Comparison of ENCODE assay signal across 9 cellular contexts in genomic region chr4:137310593-137311490, GRCh38.
DNase-seq lines count a peak whose midpoint lies in the region; ATAC-seq and TF ChIP-seq lines count a peak whose summit lies in the region.
"Had no signal": no experiment of that assay in that cellular context is flagged by ENCODE, and none has a peak within 500 bp of the region (broad histone marks: within the 10 kb centered on the region; RNA-seq: fewer than 3 reads in every experiment).

No MANE protein-coding gene starts in this region.

- no peaks in the 10 kb centered on the region for H3K27me3 ChIP-seq in A673 (replicated peaks; ENCODE audit: insufficient read depth, low read depth, low read length, poor library complexity)
- no peaks in the 10 kb centered on the region for H3K27me3 ChIP-seq in CD8-positive, alpha-beta T cell (ENCODE audit: insufficient read depth, low read length)

- H3K9me3 ChIP-seq in A673 (ENCODE audit: low read depth, low read length, poor library complexity, severe bottlenecking) (peaks cover 4% of the 10 kb centered on the region), T-helper 17 cell (ENCODE audit: control insufficient read depth, low read length, poor library complexity, severe bottlenecking) (no peaks in the 10 kb centered on the region)
- H3K9me3 ChIP-seq in CD8-positive, alpha-beta T cell (ENCODE audit: low read length): no peaks in the 10 kb centered on the region

- no peaks in the 10 kb centered on the region for H3K36me3 ChIP-seq in A673 (ENCODE audit: insufficient read depth, low read length, poor library complexity, severe bottlenecking)
- no peaks in the 10 kb centered on the region for H3K36me3 ChIP-seq in CD8-positive, alpha-beta T cell (ENCODE audit: insufficient read depth, low read length)

- CTCF ChIA-PET in A673 (lab: Charles Lee) (no interaction called here), MCF 10A (lab: Yijun Ruan, JAX) (no interaction called here)
- CTCF ChIA-PET in activated CD4-positive, alpha-beta memory T cell treated with anti-CD3 and anti-CD28 coated beads, Interleukin-2, amount 10 ng/mL, durations not matched to agents 7 days and 5 days (lab: Charles Lee): no interaction called here
- CTCF ChIA-PET in CD8-positive, alpha-beta T cell (lab: Charles Lee): no interaction called here

- no peak for TF ChIP-seq CTCF in A673 (conservative IDR thresholded peaks at IDR 0.05; ENCODE audit: low read depth, low read length)
- TF ChIP-seq CTCF in HFF-Myc (IDR thresholded peaks at IDR 0.05; ENCODE audit: low read depth, low read length, missing control alignments): no peak
- TF ChIP-seq CTCF in MCF 10A (IDR thresholded peaks at IDR 0.05; ENCODE audit: unreplicated experiment): no peak
- no peak for TF ChIP-seq CTCF in CD8-positive, alpha-beta T cell (IDR thresholded peaks at IDR 0.05)

- POLR2A ChIA-PET in A673 (lab: Charles Lee; ENCODE audit: low non-redundant PET): no interaction called here
- POLR2A ChIA-PET in MCF 10A (lab: Yijun Ruan, JAX): interaction anchor here (0.5 kb wide), 1 partner anchor 353 kb away, joined by 3 read pairs; no protein-coding TSS in a partner anchor
- POLR2A ChIA-PET in activated CD4-positive, alpha-beta memory T cell treated with anti-CD3 and anti-CD28 coated beads, Interleukin-2, amount 10 ng/mL, durations not matched to agents 7 days and 5 days (lab: Charles Lee): no interaction called here
- POLR2A ChIA-PET in CD8-positive, alpha-beta T cell (lab: Charles Lee): no interaction called here

- H3K4me1 Mint-ChIP-seq in MCF 10A (ENCODE audit: insufficient read depth, unreplicated experiment): peaks cover 33% of the 10 kb centered on the region
- no peaks in the 10 kb centered on the region for H3K4me1 Mint-ChIP-seq in activated T-helper 17 cell treated with anti-CD3 and anti-CD28 coated beads, Interleukin-2, amount 50 U/mL, for 72 hours
- no peaks in the 10 kb centered on the region for H3K4me1 Mint-ChIP-seq in T-helper 17 cell
- H3K4me1 Mint-ChIP-seq in activated CD4-positive, alpha-beta memory T cell treated with anti-CD3 and anti-CD28 coated beads, Interleukin-2, amount 10 ng/mL, durations not matched to agents 7 days and 5 days: no peaks in the 10 kb centered on the region
- H3K4me1 Mint-ChIP-seq in CD8-positive, alpha-beta T cell (ENCODE audit: low read depth): no peaks in the 10 kb centered on the region
- H3K4me1 Mint-ChIP-seq: CD14-positive monocyte had no signal

- H3K4me3 ChIP-seq in A673 (ENCODE audit: low read depth, low read length, poor library complexity, severe bottlenecking): no peak overlapping the region
- no peak overlapping the region for H3K4me3 ChIP-seq in HFF-Myc (replicated peaks; ENCODE audit: low read depth, low read length)
- no peak overlapping the region for H3K4me3 ChIP-seq in CD8-positive, alpha-beta T cell (ENCODE audit: low read depth, low read length)

- H3K4me1 ChIP-seq in A673 (ENCODE audit: insufficient read depth, low read length, poor library complexity, severe bottlenecking): peaks cover 11% of the 10 kb centered on the region
- H3K4me1 ChIP-seq in CD8-positive, alpha-beta T cell (ENCODE audit: insufficient read depth, low read length): no peaks in the 10 kb centered on the region

- H3K4me3 Mint-ChIP-seq in MCF 10A (ENCODE audit: unreplicated experiment) (no peak overlapping the region), T-helper 17 cell (no peak overlapping the region)
- H3K4me3 Mint-ChIP-seq in activated T-helper 17 cell treated with anti-CD3 and anti-CD28 coated beads, Interleukin-2, amount 50 U/mL, for 72 hours: no peak overlapping the region
- H3K4me3 Mint-ChIP-seq in activated CD4-positive, alpha-beta memory T cell treated with anti-CD3 and anti-CD28 coated beads, Interleukin-2, amount 10 ng/mL, durations not matched to agents 7 days and 5 days: no peak overlapping the region
- no peak overlapping the region for H3K4me3 Mint-ChIP-seq in CD8-positive, alpha-beta T cell
- H3K4me3 Mint-ChIP-seq: CD14-positive monocyte had no signal

- H3K36me3 Mint-ChIP-seq in MCF 10A (ENCODE audit: insufficient read depth, unreplicated experiment): no peaks in the 10 kb centered on the region
- H3K36me3 Mint-ChIP-seq in activated T-helper 17 cell treated with anti-CD3 and anti-CD28 coated beads, Interleukin-2, amount 50 U/mL, for 72 hours (ENCODE audit: low read depth): no peaks in the 10 kb centered on the region
- H3K36me3 Mint-ChIP-seq in T-helper 17 cell (ENCODE audit: low read depth): no peaks in the 10 kb centered on the region
- no peaks in the 10 kb centered on the region for H3K36me3 Mint-ChIP-seq in activated CD4-positive, alpha-beta memory T cell treated with anti-CD3 and anti-CD28 coated beads, Interleukin-2, amount 10 ng/mL, durations not matched to agents 7 days and 5 days (ENCODE audit: low read depth)
- H3K36me3 Mint-ChIP-seq in CD8-positive, alpha-beta T cell: no peaks in the 10 kb centered on the region
- H3K36me3 Mint-ChIP-seq: CD14-positive monocyte had no signal

- ATAC-seq in activated T-helper 17 cell treated with anti-CD3 and anti-CD28 coated beads, Interleukin-2, amount 50 U/mL, for 72 hours (replicated peaks): no peak
- no peak for ATAC-seq in T-helper 17 cell
- no peak for ATAC-seq in CD8-positive, alpha-beta T cell

- H3K9me3 Mint-ChIP-seq in MCF 10A (ENCODE audit: unreplicated experiment): no peaks in the 10 kb centered on the region
- H3K9me3 Mint-ChIP-seq in activated T-helper 17 cell treated with anti-CD3 and anti-CD28 coated beads, Interleukin-2, amount 50 U/mL, for 72 hours: no peaks in the 10 kb centered on the region
- H3K9me3 Mint-ChIP-seq in activated CD4-positive, alpha-beta memory T cell treated with anti-CD3 and anti-CD28 coated beads, Interleukin-2, amount 10 ng/mL, durations not matched to agents 7 days and 5 days: no peaks in the 10 kb centered on the region
- H3K9me3 Mint-ChIP-seq in CD8-positive, alpha-beta T cell: peaks cover 6% of the 10 kb centered on the region

- DNase-seq in A673 (ENCODE audit: low spot score) (peak; percentile 60), HFF-Myc (ENCODE audit: extremely low read depth, low read depth) (peak; percentile 81), MCF 10A (ENCODE audit: unreplicated experiment) (peak; percentile 46), kidney glomerular epithelial cell (lab: John Stamatoyannopoulos, UW) (peak; percentile 23), T-helper 17 cell (no peak)
- DNase-seq in activated CD4-positive, alpha-beta memory T cell treated with anti-CD3 and anti-CD28 coated beads, Interleukin-2, amount 10 ng/mL, durations not matched to agents 7 days and 5 days: no peak
- DNase-seq in CD8-positive, alpha-beta T cell: no peak

- no peaks in the 10 kb centered on the region for H3K27me3 Mint-ChIP-seq in MCF 10A (ENCODE audit: insufficient read depth, unreplicated experiment)
- no peaks in the 10 kb centered on the region for H3K27me3 Mint-ChIP-seq in activated T-helper 17 cell treated with anti-CD3 and anti-CD28 coated beads, Interleukin-2, amount 50 U/mL, for 72 hours
- H3K27me3 Mint-ChIP-seq in T-helper 17 cell: no peaks in the 10 kb centered on the region
- H3K27me3 Mint-ChIP-seq in activated CD4-positive, alpha-beta memory T cell treated with anti-CD3 and anti-CD28 coated beads, Interleukin-2, amount 10 ng/mL, durations not matched to agents 7 days and 5 days: no peaks in the 10 kb centered on the region
- no peaks in the 10 kb centered on the region for H3K27me3 Mint-ChIP-seq in CD8-positive, alpha-beta T cell (ENCODE audit: low read depth)

- H3K27ac Mint-ChIP-seq in MCF 10A (ENCODE audit: low read depth, unreplicated experiment): peak overlapping the region; percentile 97
- H3K27ac Mint-ChIP-seq in activated T-helper 17 cell treated with anti-CD3 and anti-CD28 coated beads, Interleukin-2, amount 50 U/mL, for 72 hours: no peak overlapping the region
- H3K27ac Mint-ChIP-seq in T-helper 17 cell: no peak overlapping the region
- no peak overlapping the region for H3K27ac Mint-ChIP-seq in activated CD4-positive, alpha-beta memory T cell treated with anti-CD3 and anti-CD28 coated beads, Interleukin-2, amount 10 ng/mL, durations not matched to agents 7 days and 5 days
- H3K27ac Mint-ChIP-seq in CD8-positive, alpha-beta T cell: no peak overlapping the region
- H3K27ac Mint-ChIP-seq: CD14-positive monocyte had no signal

- BruUV-seq in A673 (replicated peaks; lab: Mats Ljungman, UMichigan) (no TSS peak), MCF 10A (replicated peaks; lab: Mats Ljungman, UMichigan) (no TSS peak)

- H3K27ac ChIP-seq in A673 (ENCODE audit: low read depth, low read length, poor library complexity, severe bottlenecking): peak overlapping the region; percentile 44
- no peak overlapping the region for H3K27ac ChIP-seq in CD8-positive, alpha-beta T cell (ENCODE audit: low read depth, low read length)

- intact Hi-C loops in A673 (cut with micrococcal nuclease; ENCODE audit: unreplicated experiment): no loop called here
- intact Hi-C loops in MCF 10A (cut with micrococcal nuclease): loop anchor here (5.0 kb wide), 1 partner anchor 56 kb away; no protein-coding TSS in a partner anchor
- intact Hi-C loops in CD8-positive, alpha-beta T cell (cut with DNase I, micrococcal nuclease): no loop called here

Comparison
In these comparisons a context has a peak if more than half of its experiments do, and no peak if none do; other contexts are left out.
1. DNase-seq: peak in A673 (single experiment), HFF-Myc (single experiment), MCF 10A (single experiment) and kidney glomerular epithelial cell (single experiment); none in T-helper 17 cell (0 of 3), activated CD4-positive, alpha-beta memory T cell treated with anti-CD3 and anti-CD28 coated beads, Interleukin-2, amount 10 ng/mL, durations not matched to agents 7 days and 5 days (single experiment) and CD8-positive, alpha-beta T cell (0 of 7).